8 cellular contexts compared by ENCODE assay signal in genomic region chr1:18956189-18957135, GRCh38. TPM values are rescaled to one million over a fixed set of nuclear protein-coding genes. Genes with fewer than 3 reads are reported as not detected.
DNase-seq lines count a peak whose midpoint lies in the region; ATAC-seq and TF ChIP-seq lines count a peak whose summit lies in the region.

IFFO2 (minus strand) TSS chr1:18956676; CDS start chr1:18956332, 344 bp downstream.

- no peak for TF ChIP-seq CTCF in Calu3 (IDR thresholded peaks at IDR 0.05; ENCODE audit: unreplicated experiment)

- peaks cover 12% of the 10 kb centered on the region for H3K27me3 Mint-ChIP-seq in Calu3 (ENCODE audit: unreplicated experiment)

- peak within 1 kb of the TSS; percentile 92 for H3K27ac ChIP-seq in epithelial cell of prostate

- intact Hi-C loops in Calu3 (cut with micrococcal nuclease; ENCODE audit: unreplicated experiment), result loop anchor here (5.0 to 10.0 kb wide), 2 partner anchors 52 to 56 kb away; partner anchors contain the start of gene ALDH4A1

- H3K4me3 Mint-ChIP-seq in Calu3 (ENCODE audit: low read depth, unreplicated experiment), result peak within 1 kb of the TSS; percentile 77

- DNase-seq in Calu3 (peak; percentile 98), HT1080 (ENCODE audit: low read depth) (peak; percentile 87), OCI-M1 (lab: John Stamatoyannopoulos, UW) (peak; percentile 94), activated T-cell treated with anti-CD3 and anti-CD28 coated beads for 48 hours (ENCODE audit: low read depth) (peak; percentile 99), epithelial cell of prostate (ENCODE audit: low read depth, low spot score) (no peak), mucosa of gallbladder (ENCODE audit: low spot score) (peak; percentile 98)
- peak; percentile 97 to 99 for DNase-seq in stimulated activated CD8-positive, alpha-beta memory T cell treated with anti-CD3 and anti-CD28 coated beads, Interleukin-4, amount 100 ng/mL, for 1 hour (ENCODE audit: low read depth in 2 of 2, low spot score in 1 of 2)

- CTCF ChIA-PET in Calu3 (lab: Charles Lee), result interaction anchor here (0.6 to 1.3 kb wide), 4 partner anchors 20 to 111 kb away, joined by 3 to 5 read pairs (median 4); no protein-coding TSS in a partner anchor

- BruUV-seq in Calu3 (replicated peaks; lab: Mats Ljungman, UMichigan), result no TSS peak

- peak within 1 kb of the TSS; percentile 79 for H3K27ac Mint-ChIP-seq in Calu3 (ENCODE audit: unreplicated experiment)

- peaks cover 31% of the 10 kb centered on the region for H3K4me1 Mint-ChIP-seq in Calu3 (ENCODE audit: low read depth, unreplicated experiment)

- peak; percentile 47 for ATAC-seq in GM21367 (IDR thresholded peaks at IDR 0.05; ENCODE audit: unreplicated experiment)

- no peaks in the 10 kb centered on the region for H3K9me3 Mint-ChIP-seq in Calu3 (ENCODE audit: low read depth, unreplicated experiment)

- H3K36me3 Mint-ChIP-seq in Calu3 (ENCODE audit: insufficient read depth, unreplicated experiment), result peaks cover 18% of the 10 kb centered on the region

RNA-seq across cellular contexts. Expression of gene IFFO2, which starts in this region (rescaled TPM):
- 6.6 and 13.0 TPM in 2 replicates for total RNA-seq in Calu3 (2022)
- total RNA-seq in HT1080 (2014; rRNA removed; shearing (Covaris generic)), result 20.1 and 34.6 TPM in 2 replicates
- polyA plus RNA-seq in HT1080 (2015; cell fraction: cytosol; rRNA removed), result 20.0 and 27.1 TPM in 2 replicates
- 42.5 and 49.5 TPM in 2 replicates for polyA plus RNA-seq in HT1080 (2015; cell fraction: nucleus; rRNA removed)
- total RNA-seq in mucosa of gallbladder, result 12.2 TPM
